25 cellular contexts compared by ENCODE assay signal in the genomic region with DNA sequence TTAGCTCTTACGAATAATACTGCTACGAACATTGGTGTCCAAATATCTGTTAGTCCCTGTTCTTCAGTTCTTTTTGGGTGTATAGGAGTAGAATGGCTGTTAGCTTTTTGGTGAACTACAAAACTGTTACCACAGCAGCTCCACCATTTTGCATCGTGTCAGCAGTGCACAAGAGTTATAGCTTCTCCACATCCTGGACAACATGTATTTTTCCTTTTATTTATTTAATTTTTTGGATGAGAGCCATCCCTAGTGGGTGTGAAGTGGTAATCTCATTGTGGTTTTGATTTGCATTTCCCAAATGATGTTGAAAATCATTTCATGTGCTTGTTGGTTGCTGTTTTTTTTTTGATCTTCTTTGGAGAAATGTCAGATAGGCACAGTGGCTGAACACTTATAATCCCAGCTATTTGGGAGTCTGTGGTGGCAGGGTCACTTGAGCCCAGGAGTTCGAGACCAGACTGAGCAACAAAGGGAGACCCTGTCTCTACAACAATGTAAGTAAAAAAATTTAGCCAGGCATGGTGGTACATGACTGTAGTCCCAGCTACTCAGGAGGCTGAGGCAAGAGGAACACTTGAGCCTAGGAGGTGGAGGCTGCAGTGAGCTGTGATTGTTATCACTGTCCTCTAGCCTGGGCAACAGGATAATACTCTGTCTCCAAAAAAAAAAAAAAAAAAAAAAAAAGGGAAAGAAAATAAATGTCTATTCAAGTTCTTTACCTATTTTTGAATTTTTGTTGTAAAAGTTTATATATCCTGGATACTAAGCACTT.
"Had no signal": no experiment of that assay in that cellular context is flagged by ENCODE, and none has a peak within 500 bp of the region (broad histone marks: within the 10 kb centered on the region; RNA-seq: fewer than 3 reads in every experiment).

No MANE protein-coding gene starts in this region.

- H3K27ac Mint-ChIP-seq: activated CD8-positive, alpha-beta T cell treated with anti-CD3 and anti-CD28 coated beads for 36 hours; activated naive CD4-positive, alpha-beta T cell treated with anti-CD3 and anti-CD28 coated beads, Interleukin-2, amount 50 U/mL, for 72 hours; stimulated activated effector memory CD8-positive, alpha-beta T cell treated with anti-CD3 and anti-CD28 coated beads, Interleukin-12 subunit alpha, Interleukin-12 subunit beta, amount 100 ng/mL, for 72 hours; stimulated activated naive CD8-positive, alpha-beta T cell treated with anti-CD3 and anti-CD28 coated beads, Interleukin-15, Interleukin-2, amounts not matched to agents 100 ng/mL and 50 ng/mL, for 24 hours had no signal

- H3K36me3 Mint-ChIP-seq: stimulated activated effector memory CD8-positive, alpha-beta T cell treated with anti-CD3 and anti-CD28 coated beads, Interleukin-12 subunit alpha, Interleukin-12 subunit beta, amount 100 ng/mL, for 72 hours had no signal

- FAIRE-seq: astrocyte, small intestine had no signal

- H3K4me3 Mint-ChIP-seq: activated CD8-positive, alpha-beta T cell treated with anti-CD3 and anti-CD28 coated beads for 36 hours; immature natural killer cell; stimulated activated effector memory CD8-positive, alpha-beta T cell treated with anti-CD3 and anti-CD28 coated beads, Interleukin-12 subunit alpha, Interleukin-12 subunit beta, amount 100 ng/mL, for 72 hours; stimulated activated naive CD8-positive, alpha-beta T cell treated with anti-CD3 and anti-CD28 coated beads, Interleukin-15, Interleukin-2, amounts not matched to agents 100 ng/mL and 50 ng/mL, for 24 hours; WTC11 had no signal

- ATAC-seq: activated CD8-positive, alpha-beta T cell treated with anti-CD3 and anti-CD28 coated beads for 36 hours; activated naive CD4-positive, alpha-beta T cell treated with anti-CD3 and anti-CD28 coated beads, Interleukin-2, amount 50 U/mL, for 72 hours; effector memory CD8-positive, alpha-beta T cell; foreskin keratinocyte; heart left ventricle; naive thymus-derived CD4-positive, alpha-beta T cell; stimulated activated effector memory CD8-positive, alpha-beta T cell treated with anti-CD3 and anti-CD28 coated beads, Interleukin-12 subunit alpha, Interleukin-12 subunit beta, amount 100 ng/mL, for 72 hours; WTC11 had no signal

- H3K27me3 Mint-ChIP-seq: activated CD8-positive, alpha-beta T cell treated with anti-CD3 and anti-CD28 coated beads for 36 hours; effector memory CD8-positive, alpha-beta T cell; naive thymus-derived CD4-positive, alpha-beta T cell; stimulated activated naive CD8-positive, alpha-beta T cell treated with anti-CD3 and anti-CD28 coated beads, Interleukin-15, Interleukin-2, amounts not matched to agents 100 ng/mL and 50 ng/mL, for 24 hours had no signal

- H3K9me3 Mint-ChIP-seq: effector memory CD8-positive, alpha-beta T cell; immature natural killer cell; stimulated activated effector memory CD8-positive, alpha-beta T cell treated with anti-CD3 and anti-CD28 coated beads, Interleukin-12 subunit alpha, Interleukin-12 subunit beta, amount 100 ng/mL, for 72 hours; WTC11 had no signal

- H3K4me3 ChIP-seq: adrenal gland, heart left ventricle, sigmoid colon, thoracic aorta, upper lobe of left lung had no signal

- DNase-seq: activated CD4-positive, alpha-beta T cell treated with anti-CD3 and anti-CD28 coated beads, Interleukin-2, amount 50 U/mL, for 1 hour; activated CD8-positive, alpha-beta T cell treated with anti-CD3 and anti-CD28 coated beads for 36 hours; activated naive CD4-positive, alpha-beta T cell; activated T-cell treated with anti-CD3 and anti-CD28 coated beads, Interleukin-2, amount 50 U/mL, for 48 hours; adrenal gland; caudate nucleus; cortex of kidney; effector memory CD8-positive, alpha-beta T cell; foreskin keratinocyte; heart left ventricle; hypothalamus; immature natural killer cell; midbrain; naive thymus-derived CD4-positive, alpha-beta T cell; sigmoid colon; small intestine; stimulated activated CD4-positive, alpha-beta T cell treated with anti-CD3 and anti-CD28 coated beads, Interleukin-4, amount 100 ng/mL, for 24 hours; T-helper 2 cell; upper lobe of left lung had no signal
